ENCODE assay signal across 24 cellular contexts in genomic region chr1:62613890-62614289, GRCh38. TPM values are rescaled to one million over a fixed set of nuclear protein-coding genes. Genes with fewer than 3 reads are reported as not detected.
DNase-seq lines count a peak whose midpoint lies in the region; ATAC-seq, FAIRE-seq and TF ChIP-seq lines count a peak whose summit lies in the region.
"Had no signal": no experiment of that assay in that cellular context is flagged by ENCODE, and none has a peak within 500 bp of the region (broad histone marks: within the 10 kb centered on the region; RNA-seq: fewer than 3 reads in every experiment).

No MANE protein-coding gene starts in this region.

- no peak overlapping the region for H3K4me2 ChIP-seq in HepG2 (ENCODE audit: low read depth, low read length)

- H4K20me1 ChIP-seq in HepG2 (ENCODE audit: insufficient read depth, low read length) = no peaks in the 10 kb centered on the region

- TF ChIP-seq POLR2A in HepG2 (IDR thresholded peaks at IDR 0.05; ENCODE audit: insufficient read depth in 1 of 2, low read depth in 2 of 2, low read length in 2 of 2) = no peak

- no peak for FAIRE-seq in HepG2 (lab: Jason Lieb, UNC)
- FAIRE-seq: A204.1, TTC549 had no signal

- no peak overlapping the region for H2AFZ ChIP-seq in HepG2 (ENCODE audit: low read length)

- ATAC-seq in GM21423 (IDR thresholded peaks at IDR 0.05; ENCODE audit: unreplicated experiment) = peak; percentile 5
- ATAC-seq in SK-N-SH treated with all-trans-retinoic acid at 6 μM for 48 hours = no peak
- no peak for ATAC-seq in HepG2
- ATAC-seq: CD8-positive, alpha-beta T cell; foreskin keratinocyte; left cardiac atrium had no signal

- H3K4me3 ChIP-seq in HepG2 (replicated peaks in 1 of 3; ENCODE audit: insufficient read depth in 1 of 3, low read depth in 2 of 3, low read length in 3 of 3) (no peak overlapping the region), BE2C (ENCODE audit: low read depth, low read length) (no peak overlapping the region)
- H3K4me3 ChIP-seq: transverse colon had no signal

- H3K27me3 ChIP-seq in HepG2 (ENCODE audit: control insufficient read depth in 1 of 2, insufficient read depth in 2 of 2, low read length in 2 of 2) = no peaks in the 10 kb centered on the region
- H3K27me3 ChIP-seq in BE2C = no peaks in the 10 kb centered on the region
- H3K27me3 ChIP-seq: foreskin keratinocyte, transverse colon had no signal

- TF ChIP-seq CTCF in HepG2 (CRISPR knock-in tag; IDR thresholded peaks at IDR 0.05) = no peak
- no peak for TF ChIP-seq CTCF in BE2C (IDR thresholded peaks at IDR 0.05; ENCODE audit: low read depth, low read length)

- no peak overlapping the region for H3K27ac ChIP-seq in HepG2 (ENCODE audit: extremely low read length, insufficient read depth, low read length)
- H3K27ac ChIP-seq: foreskin keratinocyte, transverse colon had no signal

- H3K4me1 ChIP-seq in HepG2 (ENCODE audit: insufficient read depth, low read length) = peaks cover 29% of the 10 kb centered on the region
- H3K4me1 ChIP-seq in BE2C = no peaks in the 10 kb centered on the region

- WGBS in HepG2 (ENCODE audit: low lambda C conversion rate) = 93% methylated on average over 1 of the region's 1 CpG

- H3K36me3 ChIP-seq in HepG2 (replicated peaks in 1 of 2; ENCODE audit: control insufficient read depth in 1 of 2, insufficient read depth in 2 of 2, low read length in 2 of 2) = peaks cover 1 to 32% of the 10 kb centered on the region in 2 experiments; a peak in 4 of 5 replicates
- H3K36me3 ChIP-seq in BE2C = no peaks in the 10 kb centered on the region

- H3K9ac ChIP-seq in HepG2 (ENCODE audit: insufficient read depth, low read depth, low read length) = no peak overlapping the region

- CTCF ChIA-PET in HepG2 (lab: Yijun Ruan, JAX; ENCODE audit: low intra/inter-chr PET ratio, low total read pairs) = interaction anchor here (0.5 kb wide), 1 partner anchor 133 kb away, joined by 3 read pairs; no protein-coding TSS in a partner anchor

- BruUV-seq in HepG2 (replicated peaks; lab: Mats Ljungman, UMichigan) = no TSS peak

- no peak for TF ChIP-seq RAD21 in HepG2 (CRISPR knock-in tag; IDR thresholded peaks at IDR 0.05)

- H3K79me2 ChIP-seq in HepG2 (ENCODE audit: insufficient read depth, low read length) = no peaks in the 10 kb centered on the region

- TF ChIP-seq EP300 in HepG2 (IDR thresholded peaks at IDR 0.05; ENCODE audit: low read depth in 2 of 2, low read length in 2 of 2) (no peak), HepG2 (CRISPR knock-in tag; IDR thresholded peaks at IDR 0.05; ENCODE audit: borderline replicate concordance) (no peak)

- in situ Hi-C loops in HepG2 (cut with HindIII; ENCODE audit: extremely low pct_ligation_motif_present, low pct_unique_long_range_greater_than_20kb) = no loop called here

- intact Hi-C loops in HepG2 (cut with micrococcal nuclease; ENCODE audit: unreplicated experiment) = loop anchor here (2.0 kb wide), 1 partner anchor 49 kb away; no protein-coding TSS in a partner anchor

- POLR2A ChIA-PET in HepG2 (lab: Yijun Ruan, JAX) = no interaction called here

- DNase-seq in AG20443 (ENCODE audit: low spot score) (peak; percentile 6), HepG2 (ENCODE audit: low spot score) (peak; percentile 45), SW480 (ENCODE audit: low spot score) (no peak), HCEC 1CT (no peak), BE2C (no peak), NCI-H1105 treated with DMSO at 0.1 percent for 48 hours (lab: John Stamatoyannopoulos, UW) (no peak)
- DNase-seq: activated CD4-positive, alpha-beta T cell treated with anti-CD3 and anti-CD28 coated beads, Interleukin-2, amount 10 ng/mL, durations not matched to agents 7 days and 5 days; activated naive CD4-positive, alpha-beta T cell treated with Interleukin-2 at 50 U/mL for 16 hours; CD8-positive, alpha-beta T cell; DMS79; foreskin keratinocyte; left cardiac atrium; NCI-H146; NCI-H226; nephron progenitor cell; stimulated activated CD4-positive, alpha-beta T cell treated with anti-CD3 and anti-CD28 coated beads, Interleukin-15, amount 100 ng/mL, for 24 hours; stimulated activated naive CD4-positive, alpha-beta T cell treated with Interleukin-2 at 50 U/mL for 16 hours; transverse colon had no signal

- H3K9me3 ChIP-seq in HepG2 (ENCODE audit: low read length) (no peaks in the 10 kb centered on the region), BE2C (no peaks in the 10 kb centered on the region)
- H3K9me3 ChIP-seq: transverse colon had no signal

TF ChIP-seq in SK-N-SH treated with all-trans-retinoic acid at 6 μM for 48 hours, 23 proteins besides CTCF, POLR2A, EP300 and RAD21:
- no peak for TF ChIP-seq ZC3H10 (CRISPR knock-in tag; IDR thresholded peaks at IDR 0.05)
- peak; percentile 46 for TF ChIP-seq ISL1 (CRISPR knock-in tag; IDR thresholded peaks at IDR 0.05)

TF ChIP-seq in HepG2, 621 proteins besides CTCF, POLR2A, EP300 and RAD21:
- TF ChIP-seq ARID3A (IDR thresholded peaks at IDR 0.05; ENCODE audit: low read depth, low read length) (peak; percentile 23; the same call in 1 of the 2 replicates), MTA3 (CRISPR knock-in tag; IDR thresholded peaks at IDR 0.05) (no peak)

RNA-seq across cellular contexts. Expression of gene ANGPTL3, which starts 16.6 kb away (rescaled TPM):
- total RNA-seq in HepG2 (2016; rRNA removed; fragmentation: Illumina TruSeq; extraction: Trizol) = 0.22 and 0.51 TPM in 2 replicates
- total RNA-seq in HepG2 (2016; cell fraction: cytosol; rRNA removed; fragmentation: Illumina TruSeq; extraction: Trizol; ENCODE audit: low read depth) = 0.26 TPM in 1 of 2 replicates, not detected in the other
- 0.22 and 0.32 TPM in 2 replicates for total RNA-seq in HepG2 (2016; cell fraction: insoluble cytoplasmic fraction; rRNA removed; fragmentation: Illumina TruSeq; extraction: Trizol)
- 0.22 and 0.48 TPM in 2 replicates for total RNA-seq in HepG2 (2016; cell fraction: membrane; rRNA removed; fragmentation: Illumina TruSeq; extraction: Trizol)
- 0.68 and 0.75 TPM in 2 replicates for total RNA-seq in HepG2 (2016; cell fraction: nucleus; rRNA removed; fragmentation: Illumina TruSeq; extraction: Trizol)
- 0.40 and 1.3 TPM in 2 replicates for polyA plus RNA-seq in HepG2 (2011; rRNA removed)
- 0.15 and 0.68 TPM in 2 replicates for polyA plus RNA-seq in HepG2 (2011; cell fraction: cytosol; rRNA removed)
- 0.12 TPM in 1 of 2 replicates, not detected in the other for polyA plus RNA-seq in HepG2 (2011; cell fraction: nucleus; rRNA removed)
- 0.60 and 2.5 TPM in 2 replicates for polyA plus RNA-seq in HepG2 (2012)
- 0.07 and 0.20 TPM in 2 replicates for polyA plus RNA-seq in HepG2 (2016; cell fraction: cytosol; fragmentation: Illumina TruSeq; extraction: Trizol; ENCODE audit: low read depth)
- 0.21 and 0.33 TPM in 2 replicates for polyA plus RNA-seq in HepG2 (2016; cell fraction: insoluble cytoplasmic fraction; fragmentation: Illumina TruSeq; extraction: Trizol; ENCODE audit: low read depth)
- not detected in 2 replicates for polyA plus RNA-seq in HepG2 (2016; cell fraction: membrane; fragmentation: Illumina TruSeq; extraction: Trizol; ENCODE audit: low read depth)
- 0.37 and 0.71 TPM in 2 replicates for polyA plus RNA-seq in HepG2 (2016; cell fraction: nucleus; fragmentation: Illumina TruSeq; extraction: Trizol; ENCODE audit: insufficient read depth, low read depth)
- not detected in 2 replicates for polyA minus RNA-seq in HepG2 (2011; rRNA and poly(A)+ RNA removed; ENCODE audit: low replicate concordance)
- not detected in 2 replicates for polyA minus RNA-seq in HepG2 (2011; cell fraction: cytosol; rRNA and poly(A)+ RNA removed)
- polyA minus RNA-seq in HepG2 (2011; cell fraction: nucleus; rRNA and poly(A)+ RNA removed) = 0.90 and 1.6 TPM in 2 replicates
- not detected for polyA plus RNA-seq in BE2C (2012; ENCODE audit: insufficient read depth, insufficient read length, low read depth)
- total RNA-seq: activated CD4-positive, alpha-beta T cell treated with anti-CD3 and anti-CD28 coated beads, Interleukin-2, amount 10 ng/mL, durations not matched to agents 7 days and 5 days; CD8-positive, alpha-beta T cell; foreskin keratinocyte; left cardiac atrium; MCF 10A; RPMI7951; transverse colon had no signal
- polyA plus RNA-seq: foreskin keratinocyte had no signal

Comparison
In these comparisons a context has a peak if more than half of its experiments do, and no peak if none do; other contexts are left out.
1. DNase-seq: peak in AG20443 (single experiment) and HepG2 (single experiment); none in SW480 (single experiment), HCEC 1CT (single experiment), BE2C (single experiment) and NCI-H1105 treated with DMSO at 0.1 percent for 48 hours (single experiment).